In the genomic region with DNA sequence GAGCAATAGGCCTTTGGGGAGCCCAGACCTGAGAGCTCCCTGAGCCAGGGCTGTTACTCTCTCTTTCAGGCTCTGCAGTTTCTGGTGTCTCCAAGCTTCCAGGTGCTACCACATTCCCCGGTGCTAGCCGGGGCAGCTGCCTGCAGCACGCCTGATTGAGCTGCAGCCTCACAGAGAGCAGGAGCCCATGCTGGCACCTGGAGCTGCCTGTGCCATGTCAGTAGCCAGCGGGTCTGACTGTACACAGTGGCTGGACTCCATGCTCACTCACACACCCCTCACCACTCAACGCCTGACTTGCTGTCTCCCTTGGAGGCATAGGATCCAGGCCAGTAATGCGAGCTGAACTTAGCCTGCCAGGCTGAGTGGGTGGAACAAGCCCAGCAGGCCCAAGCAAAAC, we compare ENCODE assay signal across 33 cellular contexts.
"Had no signal": no experiment of that assay in that cellular context is flagged by ENCODE, and none has a peak within 500 bp of the region (broad histone marks: within the 10 kb centered on the region; RNA-seq: fewer than 3 reads in every experiment).

No MANE protein-coding gene starts in this region.

- H3K4me1 Mint-ChIP-seq: activated CD4-positive, alpha-beta T cell treated with anti-CD3 and anti-CD28 coated beads for 36 hours; activated CD8-positive, alpha-beta memory T cell treated with anti-CD3 and anti-CD28 coated beads, Interleukin-2, amount 10 ng/mL, durations not matched to agents 7 days and 5 days; activated naive CD4-positive, alpha-beta T cell treated with anti-CD3 and anti-CD28 coated beads, Interleukin-2, amount 10 ng/mL, durations not matched to agents 7 days and 5 days; activated naive CD8-positive, alpha-beta T cell treated with anti-CD3 and anti-CD28 coated beads, Interleukin-2, amount 50 U/mL, for 24 hours; WTC11 had no signal

- H3K4me3 ChIP-seq: cardiac muscle cell, Peyer's patch, SJSA1 had no signal

- H3K36me3 Mint-ChIP-seq: activated CD4-positive, alpha-beta memory T cell treated with anti-CD3 and anti-CD28 coated beads for 36 hours; activated CD8-positive, alpha-beta memory T cell treated with anti-CD3 and anti-CD28 coated beads, Interleukin-2, amount 10 ng/mL, durations not matched to agents 7 days and 5 days; activated naive CD4-positive, alpha-beta T cell treated with anti-CD3 and anti-CD28 coated beads, Interleukin-2, amount 10 ng/mL, durations not matched to agents 7 days and 5 days; activated naive CD8-positive, alpha-beta T cell had no signal

- H3K4me3 Mint-ChIP-seq: activated CD4-positive, alpha-beta memory T cell treated with anti-CD3 and anti-CD28 coated beads for 36 hours; activated CD4-positive, alpha-beta T cell treated with anti-CD3 and anti-CD28 coated beads for 36 hours; activated CD8-positive, alpha-beta memory T cell treated with anti-CD3 and anti-CD28 coated beads, Interleukin-2, amount 10 ng/mL, durations not matched to agents 7 days and 5 days; activated naive CD4-positive, alpha-beta T cell treated with anti-CD3 and anti-CD28 coated beads, Interleukin-2, amount 10 ng/mL, durations not matched to agents 7 days and 5 days; activated naive CD8-positive, alpha-beta T cell; activated naive CD8-positive, alpha-beta T cell treated with anti-CD3 and anti-CD28 coated beads, Interleukin-2, amount 50 U/mL, for 24 hours; T-helper 1 cell treated with Interleukin-12 subunit alpha and Interleukin-12 subunit beta and Interleukin-4 antibody, amounts not matched to agents 30 μg/mL and 1 μg/mL, for 36 hours; T-helper 2 cell treated with Interferon-gamma antibody and Interleukin-4, amounts not matched to agents 5 μg/mL and 100 μg/mL, for 36 hours; WTC11 had no signal

- H3K9me3 ChIP-seq: Peyer's patch, SK-N-SH had no signal

- H3K27ac Mint-ChIP-seq: activated CD4-positive, alpha-beta memory T cell treated with anti-CD3 and anti-CD28 coated beads for 36 hours; activated CD4-positive, alpha-beta T cell treated with anti-CD3 and anti-CD28 coated beads for 36 hours; activated CD8-positive, alpha-beta memory T cell treated with anti-CD3 and anti-CD28 coated beads, Interleukin-2, amount 10 ng/mL, durations not matched to agents 7 days and 5 days; activated naive CD4-positive, alpha-beta T cell treated with anti-CD3 and anti-CD28 coated beads, Interleukin-2, amount 10 ng/mL, durations not matched to agents 7 days and 5 days; activated naive CD8-positive, alpha-beta T cell; activated naive CD8-positive, alpha-beta T cell treated with anti-CD3 and anti-CD28 coated beads, Interleukin-2, amount 50 U/mL, for 24 hours; T-helper 1 cell treated with Interleukin-12 subunit alpha and Interleukin-12 subunit beta and Interleukin-4 antibody, amounts not matched to agents 30 μg/mL and 1 μg/mL, for 36 hours; T-helper 2 cell treated with Interferon-gamma antibody and Interleukin-4, amounts not matched to agents 5 μg/mL and 100 μg/mL, for 36 hours; WTC11 had no signal

- H3K27me3 ChIP-seq: brain microvascular endothelial cell, cardiac muscle cell, Peyer's patch, SJSA1 had no signal

- H3K27me3 Mint-ChIP-seq: activated CD4-positive, alpha-beta memory T cell treated with anti-CD3 and anti-CD28 coated beads for 36 hours; activated CD4-positive, alpha-beta T cell treated with anti-CD3 and anti-CD28 coated beads for 36 hours; activated CD8-positive, alpha-beta memory T cell treated with anti-CD3 and anti-CD28 coated beads, Interleukin-2, amount 10 ng/mL, durations not matched to agents 7 days and 5 days; activated naive CD4-positive, alpha-beta T cell treated with anti-CD3 and anti-CD28 coated beads, Interleukin-2, amount 10 ng/mL, durations not matched to agents 7 days and 5 days; activated naive CD8-positive, alpha-beta T cell; activated naive CD8-positive, alpha-beta T cell treated with anti-CD3 and anti-CD28 coated beads, Interleukin-2, amount 50 U/mL, for 24 hours had no signal

- ATAC-seq: activated CD4-positive, alpha-beta T cell treated with anti-CD3 and anti-CD28 coated beads for 36 hours; activated CD4-positive, CD25-positive, alpha-beta regulatory T cell treated with anti-CD3 and anti-CD28 coated beads, Interleukin-2, amount 50 U/mL, for 24 hours; activated CD8-positive, alpha-beta memory T cell treated with anti-CD3 and anti-CD28 coated beads, Interleukin-2, amount 10 ng/mL, durations not matched to agents 7 days and 5 days; activated naive CD8-positive, alpha-beta T cell treated with anti-CD3 and anti-CD28 coated beads, Interleukin-2, amount 50 U/mL, for 24 hours; PC-3; WTC11 had no signal

- H3K36me3 ChIP-seq: brain microvascular endothelial cell, cardiac muscle cell, Peyer's patch, SJSA1 had no signal

- H3K4me1 ChIP-seq: Peyer's patch, SJSA1 had no signal

- DNase-seq: activated CD4-positive, alpha-beta memory T cell treated with anti-CD3 and anti-CD28 coated beads for 36 hours; activated CD4-positive, alpha-beta T cell treated with anti-CD3 and anti-CD28 coated beads for 36 hours; activated CD4-positive, alpha-beta T cell treated with anti-CD3 and anti-CD28 coated beads, Interleukin-2, amount 50 U/mL, for 1 hour; activated CD8-positive, alpha-beta memory T cell treated with anti-CD3 and anti-CD28 coated beads for 24 hours; activated CD8-positive, alpha-beta memory T cell treated with anti-CD3 and anti-CD28 coated beads, Interleukin-2, amount 10 ng/mL, durations not matched to agents 7 days and 5 days; activated CD8-positive, alpha-beta memory T cell treated with anti-CD3 and anti-CD28 coated beads, Interleukin-2, amount 50 U/mL, for 48 hours; activated effector memory CD4-positive, alpha-beta T cell treated with Interleukin-2 at 50 U/mL for 16 hours; activated naive CD4-positive, alpha-beta T cell treated with anti-CD3 and anti-CD28 coated beads, Interleukin-2, amount 10 ng/mL, durations not matched to agents 7 days and 5 days; activated naive CD8-positive, alpha-beta T cell treated with anti-CD3 and anti-CD28 coated beads, Interleukin-2, amount 50 U/mL, for 24 hours; activated T-cell treated with anti-CD3 and anti-CD28 coated beads, Interleukin-2, amount 50 U/mL, for 48 hours; anterior cingulate cortex; brain microvascular endothelial cell; Kasumi-1; KG1; NCI-H1092 treated with DMSO at 0.1 percent for 48 hours; NCI-H1417 treated with DMSO at 0.1 percent for 48 hours; NCI-H1930; NCI-H2081 treated with DMSO at 0.1 percent for 48 hours; NCI-H345; NCI-H524 treated with DMSO at 0.1 percent for 48 hours; NK-92 treated with Interleukin-12 subunit alpha and Interleukin-12 subunit beta, amount 100 ng/mL, for 24 hours; PC-3; Peyer's patch; RPMI8226; SHP77 treated with DMSO at 0.1 percent for 48 hours; SK-N-SH had no signal

- H3K27ac ChIP-seq: brain microvascular endothelial cell, cardiac muscle cell, Peyer's patch, SJSA1 had no signal
